Comparison of ENCODE assay signal across 22 cellular contexts in the genomic region with DNA sequence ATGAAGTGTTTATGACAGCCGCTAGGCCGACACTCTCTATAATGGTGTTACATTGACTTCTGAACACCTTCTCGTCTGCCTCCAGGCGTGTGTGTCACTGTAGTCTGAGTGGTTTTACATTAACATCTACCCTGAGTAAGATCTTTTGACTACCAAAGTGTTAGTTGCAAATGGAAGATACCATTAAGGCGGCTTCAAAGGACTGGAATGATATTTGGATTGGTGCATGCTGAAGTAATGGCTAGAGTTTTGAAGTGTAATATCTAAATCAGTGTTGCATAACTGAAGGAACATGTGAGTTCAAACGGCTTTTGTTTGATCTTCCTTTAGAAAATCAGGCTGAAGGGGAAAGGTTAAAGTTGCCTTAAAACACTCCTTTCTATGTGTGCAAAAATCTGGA. TPM values are rescaled to one million over a fixed set of nuclear protein-coding genes. Genes with fewer than 3 reads are reported as not detected.
A peak's percentile ranks its signal among the peaks of the same experiment; 100 is the strongest.
DNase-seq lines count a peak whose midpoint lies in the region; ATAC-seq and TF ChIP-seq lines count a peak whose summit lies in the region.
"Had no signal": no experiment of that assay in that cellular context is flagged by ENCODE, and none has a peak within 500 bp of the region (broad histone marks: within the 10 kb centered on the region; RNA-seq: fewer than 3 reads in every experiment).

No MANE protein-coding gene starts in this region.

- no peaks in the 10 kb centered on the region for H3K79me2 ChIP-seq in ACC112 (ENCODE audit: control insufficient read depth, insufficient read depth, low read length, unreplicated experiment)
- H3K79me2 ChIP-seq in KMS-11 (ENCODE audit: insufficient read depth, low read depth) = no peaks in the 10 kb centered on the region

- no peak overlapping the region for H2AFZ ChIP-seq in ACC112 (ENCODE audit: low read length, unreplicated experiment)
- H2AFZ ChIP-seq in KMS-11 (ENCODE audit: low read depth) = peak overlapping the region; percentile 21; the same call in 1 of the 2 replicates

- TF ChIP-seq CTCF in KMS-11 (conservative IDR thresholded peaks at IDR 0.05; ENCODE audit: low read depth, low read length) (no peak), epithelial cell of esophagus (IDR thresholded peaks at IDR 0.05; ENCODE audit: insufficient read depth, low read depth, low read length, missing control alignments) (no peak), mesothelial cell of epicardium (IDR thresholded peaks at IDR 0.05; ENCODE audit: unreplicated experiment) (no peak)

- no peaks in the 10 kb centered on the region for H3K27me3 ChIP-seq in ACC112 (ENCODE audit: insufficient read depth, low read length)
- no peaks in the 10 kb centered on the region for H3K27me3 ChIP-seq in KMS-11 (ENCODE audit: insufficient read depth, low read depth)
- H3K27me3 ChIP-seq: body of pancreas, MG63 had no signal

- H3K27ac Mint-ChIP-seq in mesothelial cell of epicardium = peak overlapping the region; percentile 17
- H3K27ac Mint-ChIP-seq: activated naive CD4-positive, alpha-beta T cell treated with anti-CD3 and anti-CD28 coated beads, Interleukin-2, amount 50 U/mL, for 24 hours; progenitor cell of endocrine pancreas had no signal

- peaks cover 10% of the 10 kb centered on the region for H3K36me3 Mint-ChIP-seq in mesothelial cell of epicardium

- DNase-seq in epithelial cell of esophagus (ENCODE audit: low read depth) (peak; percentile 62), mesothelial cell of epicardium (ENCODE audit: low spot score in 2 of 2, unreplicated experiment in 2 of 2) (no peak), A172 (ENCODE audit: low spot score) (no peak), SIG-M5 treated with dmso at 0.1 percent for 504 hours (lab: John Stamatoyannopoulos, UW; ENCODE audit: unreplicated experiment) (no peak), foreskin melanocyte (no peak)
- DNase-seq: activated CD4-positive, alpha-beta T cell treated with anti-CD3 and anti-CD28 coated beads, Interleukin-2, amount 50 U/mL, for 1 hour; activated T-cell treated with anti-CD3 and anti-CD28 coated beads for 4 hours; body of pancreas; CD8-positive, alpha-beta memory T cell; H7; hypothalamus; kidney glomerular epithelial cell; MG63; NCI-H1930; NCI-H526; PC-3; stimulated activated naive CD4-positive, alpha-beta T cell treated with Interleukin-2 at 50 U/mL for 16 hours had no signal

- no peak overlapping the region for H3K27ac ChIP-seq in ACC112 (ENCODE audit: low read depth, low read length)
- H3K27ac ChIP-seq in KMS-11 = peak overlapping the region; percentile 25; the same call in 1 of the 2 replicates
- H3K27ac ChIP-seq: body of pancreas had no signal

- no peaks in the 10 kb centered on the region for H3K27me3 Mint-ChIP-seq in mesothelial cell of epicardium (ENCODE audit: low read depth)
- H3K27me3 Mint-ChIP-seq: activated naive CD4-positive, alpha-beta T cell treated with anti-CD3 and anti-CD28 coated beads, Interleukin-2, amount 50 U/mL, for 24 hours; CD8-positive, alpha-beta memory T cell; progenitor cell of endocrine pancreas had no signal

- peaks cover 8% of the 10 kb centered on the region for H3K4me1 ChIP-seq in ACC112 (ENCODE audit: control insufficient read depth, insufficient read depth, low read length, unreplicated experiment)
- peaks cover 21% of the 10 kb centered on the region for H3K4me1 ChIP-seq in KMS-11 (ENCODE audit: low read depth, poor library complexity, severe bottlenecking)
- H3K4me1 ChIP-seq: body of pancreas had no signal

- no peaks in the 10 kb centered on the region for H3K36me3 ChIP-seq in ACC112 (ENCODE audit: insufficient read depth, low read length)
- H3K36me3 ChIP-seq in KMS-11 (ENCODE audit: insufficient read depth) = no peaks in the 10 kb centered on the region
- H3K36me3 ChIP-seq: MG63 had no signal

- H3K4me2 ChIP-seq in KMS-11 = peak overlapping the region; percentile 52

- H3K4me3 ChIP-seq in ACC112 (ENCODE audit: low read depth, low read length) (0 out of 2 replicates have a peak overlapping the region, but pooled peaks have one; percentile 11), KMS-11 (IDR thresholded peaks at IDR 0.05; ENCODE audit: insufficient read depth, low read depth, low read length) (no peak overlapping the region), epithelial cell of esophagus (ENCODE audit: low read length) (no peak overlapping the region)
- H3K4me3 ChIP-seq: body of pancreas, MG63 had no signal

- H3K9me3 Mint-ChIP-seq in mesothelial cell of epicardium = peaks cover 16% of the 10 kb centered on the region
- H3K9me3 Mint-ChIP-seq: activated naive CD4-positive, alpha-beta T cell treated with anti-CD3 and anti-CD28 coated beads, Interleukin-2, amount 50 U/mL, for 24 hours; CD8-positive, alpha-beta memory T cell had no signal

- no peak overlapping the region; the same call in 1 of the 2 replicates for H3K9ac ChIP-seq in KMS-11

- no peak overlapping the region for H3K4me3 Mint-ChIP-seq in mesothelial cell of epicardium
- H3K4me3 Mint-ChIP-seq: activated naive CD4-positive, alpha-beta T cell treated with anti-CD3 and anti-CD28 coated beads, Interleukin-2, amount 50 U/mL, for 24 hours; CD8-positive, alpha-beta memory T cell had no signal

- ATAC-seq in GM18520 (IDR thresholded peaks at IDR 0.05; ENCODE audit: unreplicated experiment) = no peak
- ATAC-seq: body of pancreas, PC-3 had no signal

- no peaks in the 10 kb centered on the region for H4K20me1 ChIP-seq in KMS-11 (ENCODE audit: insufficient read depth)

- peaks cover 9% of the 10 kb centered on the region for H3K4me1 Mint-ChIP-seq in mesothelial cell of epicardium

RNA-seq across cellular contexts. Expression of a gene that starts 52.2 kb away (rescaled TPM):
- total RNA-seq in mesothelial cell of epicardium = 60.8 to 64.9 TPM (median 61.5 TPM) in 3 replicates
- 31.0 and 91.2 TPM in 2 replicates for total RNA-seq in A172 (2014; rRNA removed; shearing (Covaris generic))
